Comparison of ENCODE assay signal across 12 cellular contexts in the genomic region with DNA sequence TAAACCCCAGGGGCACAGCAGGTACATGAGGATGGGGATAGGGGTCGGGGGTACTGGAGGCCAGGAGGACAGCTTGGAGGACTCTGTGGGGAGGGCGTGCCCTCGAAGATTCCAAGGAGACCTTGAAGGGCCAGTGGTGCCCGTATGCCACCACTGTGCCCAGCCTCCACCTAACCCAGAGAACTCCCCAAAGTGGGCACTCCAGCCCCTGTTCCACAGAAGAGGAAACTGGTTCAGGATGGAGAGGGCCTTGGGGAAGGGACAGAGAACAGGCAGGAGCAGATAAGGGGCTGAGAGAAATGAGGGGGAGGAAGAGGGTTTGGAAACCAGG. TPM values are rescaled to one million over a fixed set of nuclear protein-coding genes. Genes with fewer than 3 reads are reported as not detected.
DNase-seq lines count a peak whose midpoint lies in the region; ATAC-seq, FAIRE-seq and TF ChIP-seq lines count a peak whose summit lies in the region.
"Had no signal": no experiment of that assay in that cellular context is flagged by ENCODE, and none has a peak within 500 bp of the region (broad histone marks: within the 10 kb centered on the region; RNA-seq: fewer than 3 reads in every experiment).

No MANE protein-coding gene starts in this region.

- H2AK5ac ChIP-seq in H1 (ENCODE audit: low read depth, low read length) = no peak overlapping the region

- peaks cover 55% of the 10 kb centered on the region for H3K4me1 ChIP-seq in Panc1 (ENCODE audit: control insufficient read depth, insufficient read depth, low read length)
- peaks cover 0 to 13% (median 5%) of the 10 kb centered on the region in 4 experiments; a peak in 6 of 7 replicates for H3K4me1 ChIP-seq in H1 (replicated peaks in 1 of 4; ENCODE audit: control insufficient read depth in 3 of 4, insufficient read depth in 4 of 4, low read length in 3 of 4)

- TF ChIP-seq CTCF in natural killer cell (IDR thresholded peaks at IDR 0.05) (no peak), Panc1 (IDR thresholded peaks at IDR 0.05) (no peak), H1 (IDR thresholded peaks at IDR 0.05; ENCODE audit: control extremely low read depth in 1 of 3, insufficient read depth in 1 of 3, low read depth in 1 of 3, low read length in 3 of 3) (no peak)

- peak overlapping the region; percentile 40; the same call in 1 of the 2 replicates for H3K27ac ChIP-seq in Panc1 (ENCODE audit: low read length)
- H3K27ac ChIP-seq in H1 (ENCODE audit: low read depth, low read length) = no peak overlapping the region
- H3K27ac ChIP-seq: KMS-11 had no signal

- intact Hi-C loops in natural killer cell (cut with micrococcal nuclease) (loop anchor here (2.0 to 5.0 kb wide), 3 partner anchors 34 to 399 kb away; partner anchors contain the start of gene NAP1L4), Panc1 (cut with micrococcal nuclease; ENCODE audit: unreplicated experiment) (loop anchor here (10.0 kb wide), 2 partner anchors 163 to 293 kb away; no protein-coding TSS in a partner anchor)

- H3K4me2 ChIP-seq in H1 (ENCODE audit: insufficient read depth in 1 of 2, low read depth in 2 of 2, low read length in 2 of 2) = no peak overlapping the region

- POLR2A ChIA-PET in Panc1 (lab: Charles Lee) (no interaction called here), H1 (lab: Charles Lee; ENCODE audit: partially characterized antibody) (interaction anchor here (2.5 to 3.1 kb wide), 2 partner anchors 9 to 12 kb away, joined by 12 to 13 read pairs; no protein-coding TSS in a partner anchor)

- no peak for ATAC-seq in natural killer cell treated with Interleukin-12 subunit alpha and Interleukin-12 subunit beta and Interleukin-15 and Interleukin-18, amount 100 ng/mL, for 72 hours
- ATAC-seq in natural killer cell (no peak), Panc1 (no peak), GM21576 (IDR thresholded peaks at IDR 0.05; ENCODE audit: unreplicated experiment) (no peak)

- no peak overlapping the region for H3K4ac ChIP-seq in H1 (replicated peaks; ENCODE audit: insufficient read length, low read depth, low read length)

- no peak overlapping the region for H3K4me3 Mint-ChIP-seq in natural killer cell treated with Interleukin-12 subunit alpha and Interleukin-12 subunit beta and Interleukin-15 and Interleukin-18, amount 100 ng/mL, for 72 hours
- H3K4me3 Mint-ChIP-seq in natural killer cell = no peak overlapping the region

- H3K14ac ChIP-seq in H1 (ENCODE audit: insufficient read length) = no peak overlapping the region

- no peak for TF ChIP-seq EP300 in H1 (IDR thresholded peaks at IDR 0.05; ENCODE audit: borderline replicate concordance in 1 of 2, low read depth in 2 of 2, low read length in 2 of 2)

- no peaks in the 10 kb centered on the region for H3K9me3 Mint-ChIP-seq in natural killer cell treated with Interleukin-12 subunit alpha and Interleukin-12 subunit beta and Interleukin-15 and Interleukin-18, amount 100 ng/mL, for 72 hours
- no peaks in the 10 kb centered on the region for H3K9me3 Mint-ChIP-seq in natural killer cell

- peaks cover 2 to 9% of the 10 kb centered on the region in 2 experiments for H4K20me1 ChIP-seq in H1 (replicated peaks in 1 of 2; ENCODE audit: control insufficient read depth in 1 of 2, insufficient read depth in 2 of 2, low read length in 2 of 2)

- H3K27me3 ChIP-seq in Panc1 (ENCODE audit: control insufficient read depth, insufficient read depth, low read length) = no peaks in the 10 kb centered on the region
- H3K27me3 ChIP-seq in H1 (replicated peaks in 1 of 4; ENCODE audit: control insufficient read depth in 3 of 4, extremely low read depth in 1 of 4, insufficient read depth in 3 of 4, low read length in 3 of 4) = peaks cover 25 to 37% (median 36%) of the 10 kb centered on the region in 4 experiments

- no peak overlapping the region for H2BK120ac ChIP-seq in H1 (replicated peaks; ENCODE audit: low read depth, low read length)

- peaks cover 20 to 32% of the 10 kb centered on the region in 2 donors for H3K4me1 Mint-ChIP-seq in natural killer cell treated with Interleukin-12 subunit alpha and Interleukin-12 subunit beta and Interleukin-15 and Interleukin-18, amount 100 ng/mL, for 72 hours (ENCODE audit: low read depth in 2 of 2)
- peaks cover 17 to 39% of the 10 kb centered on the region in 2 donors for H3K4me1 Mint-ChIP-seq in natural killer cell

- H3K27me3 Mint-ChIP-seq in natural killer cell treated with Interleukin-12 subunit alpha and Interleukin-12 subunit beta and Interleukin-15 and Interleukin-18, amount 100 ng/mL, for 72 hours = peaks cover 9% of the 10 kb centered on the region in 2 donors
- H3K27me3 Mint-ChIP-seq in natural killer cell (ENCODE audit: low read depth in 2 of 2) = peaks cover 10 to 22% of the 10 kb centered on the region in 2 donors

- no peak for TF ChIP-seq RAD21 in H1 (IDR thresholded peaks at IDR 0.05 in 1 of 2, conservative IDR thresholded peaks at IDR 0.05 in 1 of 2; ENCODE audit: low read depth in 2 of 2, low read length in 2 of 2)

- H2BK12ac ChIP-seq in H1 (ENCODE audit: low read depth, low read length) = peak overlapping the region; percentile 84; the same call in 1 of the 2 replicates

- no peaks in the 10 kb centered on the region for H3K79me1 ChIP-seq in H1 (ENCODE audit: low read depth, low read length)

- H3K79me2 ChIP-seq in H1 (ENCODE audit: control insufficient read depth in 1 of 2, insufficient read depth in 2 of 2, low read length in 2 of 2) = no peaks in the 10 kb centered on the region

- no peak overlapping the region for H3K23ac ChIP-seq in H1 (ENCODE audit: insufficient read length)

- no peak overlapping the region for H2BK20ac ChIP-seq in H1 (ENCODE audit: low read length)

- no peak overlapping the region for H3K9ac ChIP-seq in H1 (replicated peaks in 1 of 4; ENCODE audit: extremely low read depth in 1 of 4, low read depth in 3 of 4, low read length in 3 of 4)
- H3K9ac ChIP-seq: KMS-11 had no signal

- BruUV-seq in Panc1 (replicated peaks; lab: Mats Ljungman, UMichigan) = no TSS peak

- H4K8ac ChIP-seq in H1 (ENCODE audit: extremely low read depth, insufficient read depth, low read length) = no peak overlapping the region; the same call in 1 of the 2 replicates

- no peaks in the 10 kb centered on the region for H3K36me3 Mint-ChIP-seq in natural killer cell treated with Interleukin-12 subunit alpha and Interleukin-12 subunit beta and Interleukin-15 and Interleukin-18, amount 100 ng/mL, for 72 hours
- no peaks in the 10 kb centered on the region for H3K36me3 Mint-ChIP-seq in natural killer cell
- H3K36me3 Mint-ChIP-seq: CD4-positive, CD25-positive, alpha-beta regulatory T cell had no signal

- 0 out of 2 replicates have a peak overlapping the region, but pooled peaks have one; percentile 81 for H2BK15ac ChIP-seq in H1 (ENCODE audit: low read length)

- in situ Hi-C loops in Panc1 (cut with HindIII; ENCODE audit: low pct_unique_long_range_greater_than_20kb, low sequenced_read_pairs) = no loop called here

- no peak overlapping the region for H3K18ac ChIP-seq in H1 (ENCODE audit: extremely low read depth, low read length)

- no peak for FAIRE-seq in H1 (lab: Jason Lieb, UNC)

- no peak overlapping the region for H4K5ac ChIP-seq in H1 (ENCODE audit: insufficient read length, low read depth, low read length)

- CTCF ChIA-PET in Panc1 (lab: Charles Lee) (interaction anchor here (3.0 kb wide), 1 partner anchor 40 kb away, joined by 7 read pairs; no protein-coding TSS in a partner anchor), H1 (lab: Charles Lee; ENCODE audit: partially characterized antibody) (interaction anchor here (0.7 to 9.4 kb wide), 10 partner anchors 11 to 399 kb away, joined by 3 to 129 read pairs (median 4); partner anchors contain the start of gene CDKN1C)

- H2AFZ ChIP-seq in H1 (ENCODE audit: low read length) = no peak overlapping the region
- H2AFZ ChIP-seq: GM23338 had no signal

- peak overlapping the region in 1 of 2 donors; percentile 37 for H3K27ac Mint-ChIP-seq in natural killer cell treated with Interleukin-12 subunit alpha and Interleukin-12 subunit beta and Interleukin-15 and Interleukin-18, amount 100 ng/mL, for 72 hours
- H3K27ac Mint-ChIP-seq in natural killer cell = peak overlapping the region in 1 of 2 donors; percentile 82
- H3K27ac Mint-ChIP-seq: GM23338 had no signal

- H3K9me3 ChIP-seq in Panc1 (ENCODE audit: control insufficient read depth, insufficient read depth, low read depth, low read length) = no peaks in the 10 kb centered on the region
- no peaks in the 10 kb centered on the region for H3K9me3 ChIP-seq in H1 (ENCODE audit: insufficient read depth in 2 of 2, low read depth in 1 of 2, low read length in 1 of 2)

- H3K4me3 ChIP-seq in Panc1 (ENCODE audit: low read depth in 2 of 2, low read length in 2 of 2) (no peak overlapping the region), H1 (ENCODE audit: extremely low read depth in 1 of 4, insufficient read depth in 2 of 4, low read depth in 3 of 4, low read length in 4 of 4) (no peak overlapping the region)

- no peak for TF ChIP-seq POLR2A in H1 (IDR thresholded peaks at IDR 0.05; ENCODE audit: control extremely low read depth in 1 of 2, low read depth in 2 of 2, low read length in 2 of 2)

- no peaks in the 10 kb centered on the region; the same call in 1 of the 2 replicates for H3K36me3 ChIP-seq in Panc1 (ENCODE audit: control insufficient read depth, insufficient read depth, low read length)
- H3K36me3 ChIP-seq in H1 (ENCODE audit: control insufficient read depth in 2 of 4, insufficient read depth in 4 of 4, low read length in 3 of 4) = no peaks in the 10 kb centered on the region

- H3K23me2 ChIP-seq in H1 (ENCODE audit: low read depth, low read length) = peaks cover 8% of the 10 kb centered on the region; the same call in 1 of the 2 replicates

- H2BK5ac ChIP-seq in H1 (ENCODE audit: low read depth, low read length) = no peak overlapping the region

- WGBS in H1 (ENCODE audit: extremely low coverage in 1 of 2, insufficient coverage in 1 of 2, insufficient read length in 1 of 2, insufficient replicate concordance in 2 of 2, low coverage in 1 of 2, low lambda C conversion rate in 2 of 2, missing lambda C conversion rate in 1 of 2), 2 experiments = 88% methylated on average over 4 of the region's 4 CpGs; no CpG with 5 or more reads in 1 of the 2 experiments

- peak overlapping the region; percentile 42 for H4K91ac ChIP-seq in H1 (replicated peaks; ENCODE audit: insufficient read length, low read length)

- DNase-seq in natural killer cell treated with Interleukin-12 subunit alpha and Interleukin-12 subunit beta and Interleukin-15 and Interleukin-18, amount 100 ng/mL, for 72 hours (ENCODE audit: low spot score) = peak; percentile 54
- DNase-seq in natural killer cell (no peak), Panc1 (ENCODE audit: low read depth, low spot score) (no peak), H1 (ENCODE audit: low read depth in 1 of 2, low spot score in 2 of 2) (no peak), NCI-H2029 (lab: John Stamatoyannopoulos, UW) (no peak)
- no peak for DNase-seq in NK-92 treated with Interleukin-12 subunit alpha and Interleukin-12 subunit beta, amount 100 ng/mL, for 24 hours (lab: John Stamatoyannopoulos, UW)
- DNase-seq: NCI-H1436, NCI-H2171 treated with DMSO at 0.1 percent for 48 hours had no signal

- H3K56ac ChIP-seq in H1 (replicated peaks; ENCODE audit: insufficient read length, low read depth, low read length) = no peak overlapping the region

RNA-seq across cellular contexts. Expression of gene PHLDA2, which starts 2.2 kb away (rescaled TPM):
- total RNA-seq in natural killer cell treated with Interleukin-12 subunit alpha and Interleukin-12 subunit beta and Interleukin-15 and Interleukin-18, amount 100 ng/mL, for 72 hours = 1 to 10 TPM; 3.0 to 4.5 TPM
- total RNA-seq in natural killer cell = 1 to 10 TPM in 2 of 3 donors, under 1 TPM in 1; 0.79 to 3.2 (median 2.2) TPM
- total RNA-seq in Panc1 (2021; ENCODE audit: unreplicated experiment) = 195 TPM
- polyA plus RNA-seq in Panc1 (2012; ENCODE audit: insufficient read length) = 286 TPM
- total RNA-seq in H1 (2021; fragmentation: NEBNext Ultra II Directional; extraction: Animal tissue kit (Norgen Biotek cat#: 25700)) = 5.2 and 5.4 TPM in 2 replicates
- 7.6 and 11.6 TPM in 2 replicates for polyA plus RNA-seq in H1 (2011; rRNA removed)
- polyA plus RNA-seq in H1 (2011; cell fraction: cytosol; rRNA removed) = 5.3 TPM
- 8.3 TPM for polyA plus RNA-seq in H1 (2011; cell fraction: nucleus; rRNA removed)
- polyA plus RNA-seq in H1 (2012, experiment 1 of 2) = 3.0 to 7.5 TPM (median 5.8 TPM) in 4 replicates
- 6.4 TPM for polyA plus RNA-seq in H1 (2012, experiment 2 of 2)
- 15.6 TPM for polyA plus RNA-seq in H1 (2013, experiment 1 of 2)
- polyA plus RNA-seq in H1 (2013, experiment 2 of 2) = 14.7 TPM
- 0.24 TPM in 1 of 2 replicates, not detected in the other for polyA minus RNA-seq in H1 (2011; rRNA and poly(A)+ RNA removed)
- polyA minus RNA-seq in H1 (2011; cell fraction: cytosol; rRNA and poly(A)+ RNA removed) = 3.5 TPM
- polyA minus RNA-seq in H1 (2011; cell fraction: nucleus; rRNA and poly(A)+ RNA removed) = 13.2 TPM

RNA-seq across cellular contexts. Expression of gene CDKN1C, which starts 45.8 kb away (rescaled TPM):
- 1 to 10 TPM; 1.2 to 2.0 TPM for total RNA-seq in natural killer cell treated with Interleukin-12 subunit alpha and Interleukin-12 subunit beta and Interleukin-15 and Interleukin-18, amount 100 ng/mL, for 72 hours
- total RNA-seq in natural killer cell (10 to 100 TPM in 1 of 3 donors, 1 to 10 TPM in 2; 2.6 to 27.9 (median 6.3) TPM), Panc1 (2021; ENCODE audit: unreplicated experiment) (4.6 TPM)
- polyA plus RNA-seq in Panc1 (2012; ENCODE audit: insufficient read length) = 10.9 TPM
- total RNA-seq in H1 (2021; fragmentation: NEBNext Ultra II Directional; extraction: Animal tissue kit (Norgen Biotek cat#: 25700)) = 12.8 and 16.2 TPM in 2 replicates
- 14.1 and 21.8 TPM in 2 replicates for polyA plus RNA-seq in H1 (2011; rRNA removed)
- 13.5 TPM for polyA plus RNA-seq in H1 (2011; cell fraction: cytosol; rRNA removed)
- 19.1 TPM for polyA plus RNA-seq in H1 (2011; cell fraction: nucleus; rRNA removed)
- polyA plus RNA-seq in H1 (2012, experiment 1 of 2) = 5.5 to 12.0 TPM (median 10.3 TPM) in 4 replicates
- polyA plus RNA-seq in H1 (2012, experiment 2 of 2) = 12.8 TPM
- 12.8 TPM for polyA plus RNA-seq in H1 (2013, experiment 1 of 2)
- polyA plus RNA-seq in H1 (2013, experiment 2 of 2) = 10.8 TPM
- 1.7 and 2.9 TPM in 2 replicates for polyA minus RNA-seq in H1 (2011; rRNA and poly(A)+ RNA removed)
- 16.9 TPM for polyA minus RNA-seq in H1 (2011; cell fraction: cytosol; rRNA and poly(A)+ RNA removed)
- 23.8 TPM for polyA minus RNA-seq in H1 (2011; cell fraction: nucleus; rRNA and poly(A)+ RNA removed)

Comparison
In these comparisons a context has a peak if more than half of its experiments do, and no peak if none do; other contexts are left out.
1. RNA of gene PHLDA2, which starts 2.2 kb away (total RNA-seq): 195 TPM in Panc1 (single experiment); 5.2 to 5.4 TPM in H1, 3.0 to 4.5 TPM in natural killer cell treated with Interleukin-12 subunit alpha and Interleukin-12 subunit beta and Interleukin-15 and Interleukin-18, amount 100 ng/mL, for 72 hours and 0.79 to 3.2 TPM in natural killer cell; every median in the first group is over 10 times any median in the second.